8 cellular contexts compared by ENCODE assay signal in genomic region chr6:41073203-41073967, GRCh38. TPM values are rescaled to one million over a fixed set of nuclear protein-coding genes. Genes with fewer than 3 reads are reported as not detected.
DNase-seq lines count a peak whose midpoint lies in the region; ATAC-seq lines count a peak whose summit lies in the region.

No MANE protein-coding gene starts in this region.

- peak; percentile 78 to 89 (median 80) for DNase-seq in CD4-positive, CD25-positive, alpha-beta regulatory T cell
- peak; percentile 69 for DNase-seq in HPDE6-E6E7 (ENCODE audit: extremely low spot score)
- peak; percentile 64 to 81 for DNase-seq in NOMO-1 (lab: John Stamatoyannopoulos, UW; ENCODE audit: unreplicated experiment in 2 of 2)
- DNase-seq in activated CD8-positive, alpha-beta memory T cell treated with anti-CD3 and anti-CD28 coated beads, Interleukin-2, amount 10 ng/mL, durations not matched to agents 7 days and 5 days, result peak; percentile 91
- DNase-seq in effector memory CD8-positive, alpha-beta T cell, result peak; percentile 73 to 76 (median 74)
- peak; percentile 57 for DNase-seq in stimulated activated CD8-positive, alpha-beta memory T cell treated with anti-CD3 and anti-CD28 coated beads, Interleukin-15, amount 100 ng/mL, for 1 hour (ENCODE audit: low read depth)

- ATAC-seq in CD4-positive, CD25-positive, alpha-beta regulatory T cell (ENCODE audit: low read depth in 2 of 2), result peak; percentile 3
- peak; percentile 33 for ATAC-seq in GM19395 (IDR thresholded peaks at IDR 0.05; ENCODE audit: unreplicated experiment)
- ATAC-seq in activated CD8-positive, alpha-beta memory T cell treated with anti-CD3 and anti-CD28 coated beads, Interleukin-2, amount 10 ng/mL, durations not matched to agents 7 days and 5 days, result peak; percentile 11
- peak; percentile 12 for ATAC-seq in effector memory CD8-positive, alpha-beta T cell (replicated peaks)

- peaks cover 6% of the 10 kb centered on the region for H3K27me3 Mint-ChIP-seq in CD4-positive, CD25-positive, alpha-beta regulatory T cell
- H3K27me3 Mint-ChIP-seq in activated CD8-positive, alpha-beta memory T cell treated with anti-CD3 and anti-CD28 coated beads, Interleukin-2, amount 10 ng/mL, durations not matched to agents 7 days and 5 days, result no peaks in the 10 kb centered on the region
- H3K27me3 Mint-ChIP-seq in effector memory CD8-positive, alpha-beta T cell, result no peaks in the 10 kb centered on the region

- no peaks in the 10 kb centered on the region for H3K36me3 Mint-ChIP-seq in CD4-positive, CD25-positive, alpha-beta regulatory T cell
- peaks cover 25% of the 10 kb centered on the region for H3K36me3 Mint-ChIP-seq in activated CD8-positive, alpha-beta memory T cell treated with anti-CD3 and anti-CD28 coated beads, Interleukin-2, amount 10 ng/mL, durations not matched to agents 7 days and 5 days
- peaks cover 27% of the 10 kb centered on the region for H3K36me3 Mint-ChIP-seq in effector memory CD8-positive, alpha-beta T cell (ENCODE audit: insufficient read depth)

- no peaks in the 10 kb centered on the region for H3K9me3 Mint-ChIP-seq in CD4-positive, CD25-positive, alpha-beta regulatory T cell
- H3K9me3 Mint-ChIP-seq in activated CD8-positive, alpha-beta memory T cell treated with anti-CD3 and anti-CD28 coated beads, Interleukin-2, amount 10 ng/mL, durations not matched to agents 7 days and 5 days (ENCODE audit: low read depth), result no peaks in the 10 kb centered on the region
- H3K9me3 Mint-ChIP-seq in effector memory CD8-positive, alpha-beta T cell, result no peaks in the 10 kb centered on the region

- H3K27me3 ChIP-seq in CD4-positive, CD25-positive, alpha-beta regulatory T cell (ENCODE audit: control insufficient read depth, insufficient read depth, low read length), result no peaks in the 10 kb centered on the region

- H3K4me3 Mint-ChIP-seq in CD4-positive, CD25-positive, alpha-beta regulatory T cell, result peak overlapping the region; percentile 90 to 98 (median 96)
- peak overlapping the region; percentile 96 for H3K4me3 Mint-ChIP-seq in activated CD8-positive, alpha-beta memory T cell treated with anti-CD3 and anti-CD28 coated beads, Interleukin-2, amount 10 ng/mL, durations not matched to agents 7 days and 5 days
- peak overlapping the region; percentile 93 to 94 for H3K4me3 Mint-ChIP-seq in effector memory CD8-positive, alpha-beta T cell

- peak overlapping the region; percentile 97 for H3K27ac ChIP-seq in CD4-positive, CD25-positive, alpha-beta regulatory T cell (ENCODE audit: insufficient read depth, low read length, poor library complexity, severe bottlenecking)
- peak overlapping the region; percentile 99 for H3K27ac ChIP-seq in mesodermal cell (ENCODE audit: low read depth, low read length, severe bottlenecking)

- 0 to 1% methylated on average over 56 to 62 of the region's 74 CpGs for WGBS in mesodermal cell (ENCODE audit: insufficient coverage in 2 of 2), 2 experiments

- peak overlapping the region; percentile 90 for H3K4me3 ChIP-seq in CD4-positive, CD25-positive, alpha-beta regulatory T cell (ENCODE audit: low read depth, low read length)
- H3K4me3 ChIP-seq in mesodermal cell (ENCODE audit: extremely low read depth, insufficient read depth, low read length, poor library complexity, severe bottlenecking), result peak overlapping the region; percentile 98

- peaks cover 21 to 56% (median 49%) of the 10 kb centered on the region in 4 donors for H3K4me1 Mint-ChIP-seq in CD4-positive, CD25-positive, alpha-beta regulatory T cell
- H3K4me1 Mint-ChIP-seq in activated CD8-positive, alpha-beta memory T cell treated with anti-CD3 and anti-CD28 coated beads, Interleukin-2, amount 10 ng/mL, durations not matched to agents 7 days and 5 days, result peaks cover 58% of the 10 kb centered on the region
- peaks cover 32 to 37% of the 10 kb centered on the region in 2 donors for H3K4me1 Mint-ChIP-seq in effector memory CD8-positive, alpha-beta T cell (ENCODE audit: low read depth in 2 of 2)

- peaks cover 13% of the 10 kb centered on the region for H3K36me3 ChIP-seq in CD4-positive, CD25-positive, alpha-beta regulatory T cell (ENCODE audit: control insufficient read depth, insufficient read depth, low read length)
- H3K36me3 ChIP-seq in mesodermal cell (ENCODE audit: control insufficient read depth, insufficient read depth, low read length), result peaks cover 21% of the 10 kb centered on the region

- H3K9me3 ChIP-seq in CD4-positive, CD25-positive, alpha-beta regulatory T cell (ENCODE audit: control insufficient read depth in 2 of 2, low read length in 2 of 2), result no peaks in the 10 kb centered on the region
- no peaks in the 10 kb centered on the region for H3K9me3 ChIP-seq in mesodermal cell (ENCODE audit: control insufficient read depth, low read length)

- H3K4me1 ChIP-seq in CD4-positive, CD25-positive, alpha-beta regulatory T cell (ENCODE audit: control insufficient read depth, insufficient read depth, low read length, poor library complexity, severe bottlenecking), result peaks cover 30% of the 10 kb centered on the region
- H3K4me1 ChIP-seq in mesodermal cell (ENCODE audit: control insufficient read depth, insufficient read depth, low read length, poor library complexity, severe bottlenecking), result peaks cover 19% of the 10 kb centered on the region

- H3K27ac Mint-ChIP-seq in CD4-positive, CD25-positive, alpha-beta regulatory T cell, result peak overlapping the region; percentile 92 to 94 (median 94)
- peak overlapping the region; percentile 99 for H3K27ac Mint-ChIP-seq in activated CD8-positive, alpha-beta memory T cell treated with anti-CD3 and anti-CD28 coated beads, Interleukin-2, amount 10 ng/mL, durations not matched to agents 7 days and 5 days
- peak overlapping the region; percentile 95 for H3K27ac Mint-ChIP-seq in effector memory CD8-positive, alpha-beta T cell

- CTCF ChIA-PET in activated CD8-positive, alpha-beta memory T cell treated with anti-CD3 and anti-CD28 coated beads, Interleukin-2, amount 10 ng/mL, durations not matched to agents 7 days and 5 days (lab: Charles Lee), result interaction anchor here (1.0 to 2.3 kb wide), 9 partner anchors 9 to 246 kb away, joined by 3 to 11 read pairs (median 3); no protein-coding TSS in a partner anchor

RNA-seq across cellular contexts. Expression of gene NFYA, which starts 0.6 kb away (rescaled TPM):
- total RNA-seq in CD4-positive, CD25-positive, alpha-beta regulatory T cell, result 37.9 TPM
- polyA plus RNA-seq in CD4-positive, CD25-positive, alpha-beta regulatory T cell, result 10 to 100 TPM; 15.9 to 24.1 (median 19.7) TPM
- 10 to 100 TPM; 25.0 to 31.5 TPM for total RNA-seq in activated CD8-positive, alpha-beta memory T cell treated with anti-CD3 and anti-CD28 coated beads, Interleukin-2, amount 10 ng/mL, durations not matched to agents 7 days and 5 days
- 44.2 TPM for polyA plus RNA-seq in mesodermal cell (2013, experiment 1 of 2)
- polyA plus RNA-seq in mesodermal cell (2013, experiment 2 of 2), result 38.6 TPM

RNA-seq across cellular contexts. Expression of gene OARD1, which starts 1.2 kb away (rescaled TPM):
- total RNA-seq in CD4-positive, CD25-positive, alpha-beta regulatory T cell, result 30.3 TPM
- 10 to 100 TPM; 38.8 to 58.2 (median 53.6) TPM for polyA plus RNA-seq in CD4-positive, CD25-positive, alpha-beta regulatory T cell
- 10 to 100 TPM; 31.7 to 32.4 TPM for total RNA-seq in activated CD8-positive, alpha-beta memory T cell treated with anti-CD3 and anti-CD28 coated beads, Interleukin-2, amount 10 ng/mL, durations not matched to agents 7 days and 5 days
- 30.2 TPM for polyA plus RNA-seq in mesodermal cell (2013, experiment 1 of 2)
- polyA plus RNA-seq in mesodermal cell (2013, experiment 2 of 2), result 34.0 TPM

RNA-seq across cellular contexts. Expression of gene APOBEC2, which starts 20.4 kb away (rescaled TPM):
- total RNA-seq in CD4-positive, CD25-positive, alpha-beta regulatory T cell, result not detected
- polyA plus RNA-seq in CD4-positive, CD25-positive, alpha-beta regulatory T cell, result 1 to 10 TPM in 1 of 4 donors, under 1 TPM in 3; 0.67 to 1.1 (median 0.88) TPM
- not detected for total RNA-seq in activated CD8-positive, alpha-beta memory T cell treated with anti-CD3 and anti-CD28 coated beads, Interleukin-2, amount 10 ng/mL, durations not matched to agents 7 days and 5 days
- not detected for polyA plus RNA-seq in mesodermal cell (2013, experiment 1 of 2)
- not detected for polyA plus RNA-seq in mesodermal cell (2013, experiment 2 of 2)

RNA-seq across cellular contexts. Expression of gene TSPO2, which starts 31.1 kb away (rescaled TPM):
- not detected for total RNA-seq in CD4-positive, CD25-positive, alpha-beta regulatory T cell
- not detected for polyA plus RNA-seq in CD4-positive, CD25-positive, alpha-beta regulatory T cell
- not detected for total RNA-seq in activated CD8-positive, alpha-beta memory T cell treated with anti-CD3 and anti-CD28 coated beads, Interleukin-2, amount 10 ng/mL, durations not matched to agents 7 days and 5 days
- polyA plus RNA-seq in mesodermal cell (2013, experiment 1 of 2), result not detected
- polyA plus RNA-seq in mesodermal cell (2013, experiment 2 of 2), result not detected

RNA-seq across cellular contexts. Expression of gene UNC5CL, which starts 34.4 kb away (rescaled TPM):
- 4.4 TPM for total RNA-seq in CD4-positive, CD25-positive, alpha-beta regulatory T cell
- under 1 TPM; 0.11 to 0.68 (median 0.20) TPM for polyA plus RNA-seq in CD4-positive, CD25-positive, alpha-beta regulatory T cell
- total RNA-seq in activated CD8-positive, alpha-beta memory T cell treated with anti-CD3 and anti-CD28 coated beads, Interleukin-2, amount 10 ng/mL, durations not matched to agents 7 days and 5 days, result 1 to 10 TPM; 1.3 to 2.5 TPM
- polyA plus RNA-seq in mesodermal cell (2013, experiment 1 of 2), result 1.6 TPM
- 2.0 TPM for polyA plus RNA-seq in mesodermal cell (2013, experiment 2 of 2)

Comparison
In these comparisons a context has a peak if more than half of its experiments do, and no peak if none do; other contexts are left out.
1. Peak in every context shown above with its lines: DNase-seq, ATAC-seq, H3K4me3 ChIP-seq and H3K27ac ChIP-seq.